Comparison of ENCODE assay signal across 2 cellular contexts in genomic region chr7:106588576-106589494, GRCh38.
TF ChIP-seq lines count a peak whose summit lies in the region.

No MANE protein-coding gene starts in this region.

TF ChIP-seq in K562, 482 proteins besides CTCF, POLR2A, EP300 and RAD21 (continued from another document and continues in another):
- peak; percentile 29; the same call in 1 of the 2 replicates for TF ChIP-seq CREB3 (tag; conservative IDR thresholded peaks at IDR 0.05; ENCODE audit: low read depth)
- TF ChIP-seq JUND (IDR thresholded peaks at IDR 0.05; ENCODE audit: borderline replicate concordance, low read depth, low read length): 0 out of 2 replicates have a peak, but pooled peaks have one; percentile 43
- peak; percentile 48; the same call in 1 of the 3 replicates for TF ChIP-seq JUND (tag; IDR thresholded peaks at IDR 0.05; ENCODE audit: borderline replicate concordance, low read depth, low read length)
- 0 out of 2 replicates have a peak, but pooled peaks have one; percentile 43 for TF ChIP-seq SMAD3 (CRISPR knock-in tag; conservative IDR thresholded peaks at IDR 0.05)
- peak; percentile 86 for TF ChIP-seq NFE2 (IDR thresholded peaks at IDR 0.05; ENCODE audit: low read depth)
- peak in 1 of 2 experiments; percentile 10 for TF ChIP-seq E2F6 (IDR thresholded peaks at IDR 0.05; ENCODE audit: borderline replicate concordance in 1 of 2, extremely low read depth in 1 of 2, insufficient read depth in 1 of 2, insufficient read length in 1 of 2, low read depth in 1 of 2, low read length in 1 of 2, poor library complexity in 1 of 2, severe bottlenecking in 1 of 2)
- TF ChIP-seq ARID1B (IDR thresholded peaks at IDR 0.05): 0 out of 2 replicates have a peak, but pooled peaks have one; percentile 16
- TF ChIP-seq, protein P1, sequence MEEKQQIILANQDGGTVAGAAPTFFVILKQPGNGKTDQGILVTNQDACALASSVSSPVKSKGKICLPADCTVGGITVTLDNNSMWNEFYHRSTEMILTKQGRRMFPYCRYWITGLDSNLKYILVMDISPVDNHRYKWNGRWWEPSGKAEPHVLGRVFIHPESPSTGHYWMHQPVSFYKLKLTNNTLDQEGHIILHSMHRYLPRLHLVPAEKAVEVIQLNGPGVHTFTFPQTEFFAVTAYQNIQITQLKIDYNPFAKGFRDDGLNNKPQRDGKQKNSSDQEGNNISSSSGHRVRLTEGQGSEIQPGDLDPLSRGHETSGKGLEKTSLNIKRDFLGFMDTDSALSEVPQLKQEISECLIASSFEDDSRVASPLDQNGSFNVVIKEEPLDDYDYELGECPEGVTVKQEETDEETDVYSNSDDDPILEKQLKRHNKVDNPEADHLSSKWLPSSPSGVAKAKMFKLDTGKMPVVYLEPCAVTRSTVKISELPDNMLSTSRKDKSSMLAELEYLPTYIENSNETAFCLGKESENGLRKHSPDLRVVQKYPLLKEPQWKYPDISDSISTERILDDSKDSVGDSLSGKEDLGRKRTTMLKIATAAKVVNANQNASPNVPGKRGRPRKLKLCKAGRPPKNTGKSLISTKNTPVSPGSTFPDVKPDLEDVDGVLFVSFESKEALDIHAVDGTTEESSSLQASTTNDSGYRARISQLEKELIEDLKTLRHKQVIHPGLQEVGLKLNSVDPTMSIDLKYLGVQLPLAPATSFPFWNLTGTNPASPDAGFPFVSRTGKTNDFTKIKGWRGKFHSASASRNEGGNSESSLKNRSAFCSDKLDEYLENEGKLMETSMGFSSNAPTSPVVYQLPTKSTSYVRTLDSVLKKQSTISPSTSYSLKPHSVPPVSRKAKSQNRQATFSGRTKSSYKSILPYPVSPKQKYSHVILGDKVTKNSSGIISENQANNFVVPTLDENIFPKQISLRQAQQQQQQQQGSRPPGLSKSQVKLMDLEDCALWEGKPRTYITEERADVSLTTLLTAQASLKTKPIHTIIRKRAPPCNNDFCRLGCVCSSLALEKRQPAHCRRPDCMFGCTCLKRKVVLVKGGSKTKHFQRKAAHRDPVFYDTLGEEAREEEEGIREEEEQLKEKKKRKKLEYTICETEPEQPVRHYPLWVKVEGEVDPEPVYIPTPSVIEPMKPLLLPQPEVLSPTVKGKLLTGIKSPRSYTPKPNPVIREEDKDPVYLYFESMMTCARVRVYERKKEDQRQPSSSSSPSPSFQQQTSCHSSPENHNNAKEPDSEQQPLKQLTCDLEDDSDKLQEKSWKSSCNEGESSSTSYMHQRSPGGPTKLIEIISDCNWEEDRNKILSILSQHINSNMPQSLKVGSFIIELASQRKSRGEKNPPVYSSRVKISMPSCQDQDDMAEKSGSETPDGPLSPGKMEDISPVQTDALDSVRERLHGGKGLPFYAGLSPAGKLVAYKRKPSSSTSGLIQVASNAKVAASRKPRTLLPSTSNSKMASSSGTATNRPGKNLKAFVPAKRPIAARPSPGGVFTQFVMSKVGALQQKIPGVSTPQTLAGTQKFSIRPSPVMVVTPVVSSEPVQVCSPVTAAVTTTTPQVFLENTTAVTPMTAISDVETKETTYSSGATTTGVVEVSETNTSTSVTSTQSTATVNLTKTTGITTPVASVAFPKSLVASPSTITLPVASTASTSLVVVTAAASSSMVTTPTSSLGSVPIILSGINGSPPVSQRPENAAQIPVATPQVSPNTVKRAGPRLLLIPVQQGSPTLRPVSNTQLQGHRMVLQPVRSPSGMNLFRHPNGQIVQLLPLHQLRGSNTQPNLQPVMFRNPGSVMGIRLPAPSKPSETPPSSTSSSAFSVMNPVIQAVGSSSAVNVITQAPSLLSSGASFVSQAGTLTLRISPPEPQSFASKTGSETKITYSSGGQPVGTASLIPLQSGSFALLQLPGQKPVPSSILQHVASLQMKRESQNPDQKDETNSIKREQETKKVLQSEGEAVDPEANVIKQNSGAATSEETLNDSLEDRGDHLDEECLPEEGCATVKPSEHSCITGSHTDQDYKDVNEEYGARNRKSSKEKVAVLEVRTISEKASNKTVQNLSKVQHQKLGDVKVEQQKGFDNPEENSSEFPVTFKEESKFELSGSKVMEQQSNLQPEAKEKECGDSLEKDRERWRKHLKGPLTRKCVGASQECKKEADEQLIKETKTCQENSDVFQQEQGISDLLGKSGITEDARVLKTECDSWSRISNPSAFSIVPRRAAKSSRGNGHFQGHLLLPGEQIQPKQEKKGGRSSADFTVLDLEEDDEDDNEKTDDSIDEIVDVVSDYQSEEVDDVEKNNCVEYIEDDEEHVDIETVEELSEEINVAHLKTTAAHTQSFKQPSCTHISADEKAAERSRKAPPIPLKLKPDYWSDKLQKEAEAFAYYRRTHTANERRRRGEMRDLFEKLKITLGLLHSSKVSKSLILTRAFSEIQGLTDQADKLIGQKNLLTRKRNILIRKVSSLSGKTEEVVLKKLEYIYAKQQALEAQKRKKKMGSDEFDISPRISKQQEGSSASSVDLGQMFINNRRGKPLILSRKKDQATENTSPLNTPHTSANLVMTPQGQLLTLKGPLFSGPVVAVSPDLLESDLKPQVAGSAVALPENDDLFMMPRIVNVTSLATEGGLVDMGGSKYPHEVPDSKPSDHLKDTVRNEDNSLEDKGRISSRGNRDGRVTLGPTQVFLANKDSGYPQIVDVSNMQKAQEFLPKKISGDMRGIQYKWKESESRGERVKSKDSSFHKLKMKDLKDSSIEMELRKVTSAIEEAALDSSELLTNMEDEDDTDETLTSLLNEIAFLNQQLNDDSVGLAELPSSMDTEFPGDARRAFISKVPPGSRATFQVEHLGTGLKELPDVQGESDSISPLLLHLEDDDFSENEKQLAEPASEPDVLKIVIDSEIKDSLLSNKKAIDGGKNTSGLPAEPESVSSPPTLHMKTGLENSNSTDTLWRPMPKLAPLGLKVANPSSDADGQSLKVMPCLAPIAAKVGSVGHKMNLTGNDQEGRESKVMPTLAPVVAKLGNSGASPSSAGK (IDR thresholded peaks at IDR 0.05): peak; percentile 83

TF ChIP-seq in HepG2, 621 proteins besides CTCF, POLR2A, EP300 and RAD21 (continued from another document):
- TF ChIP-seq, protein P2, sequence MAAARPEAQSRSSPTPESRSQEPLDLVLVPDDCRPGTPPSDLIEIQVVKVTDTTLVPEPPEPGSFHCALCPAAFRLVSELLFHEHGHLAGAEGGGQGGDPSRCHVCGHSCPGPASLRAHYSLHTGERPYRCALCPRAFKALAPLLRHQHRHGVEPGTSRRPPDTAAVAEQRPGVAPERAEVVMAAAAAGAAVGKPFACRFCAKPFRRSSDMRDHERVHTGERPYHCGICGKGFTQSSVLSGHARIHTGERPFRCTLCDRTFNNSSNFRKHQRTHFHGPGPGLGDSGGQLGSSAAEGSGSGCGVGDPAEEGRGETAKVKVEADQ (CRISPR knock-in tag; IDR thresholded peaks at IDR 0.05; ENCODE audit: borderline replicate concordance): no peak
- no peak for TF ChIP-seq CCDC6 (CRISPR knock-in tag; IDR thresholded peaks at IDR 0.05)
- no peak for TF ChIP-seq NR2F1 (CRISPR knock-in tag; IDR thresholded peaks at IDR 0.05)
- TF ChIP-seq CREB3 (CRISPR knock-in tag; IDR thresholded peaks at IDR 0.05): no peak
- no peak for TF ChIP-seq ZFP36 (IDR thresholded peaks at IDR 0.05; ENCODE audit: borderline replicate concordance, low read depth, low read length, partially characterized antibody)
- no peak for TF ChIP-seq ZNF747 (CRISPR knock-in tag; IDR thresholded peaks at IDR 0.05; ENCODE audit: borderline replicate concordance)
- no peak for TF ChIP-seq SNRNP70 (IDR thresholded peaks at IDR 0.05; ENCODE audit: low read depth, low read length)
- TF ChIP-seq RNF219 (CRISPR knock-in tag; IDR thresholded peaks at IDR 0.05): no peak
- no peak for TF ChIP-seq KLF16 (CRISPR knock-in tag; IDR thresholded peaks at IDR 0.05)
- TF ChIP-seq SOX6 (IDR thresholded peaks at IDR 0.05): no peak
- no peak for TF ChIP-seq SOX6 (CRISPR knock-in tag; IDR thresholded peaks at IDR 0.05)
- no peak for TF ChIP-seq ZNF547 (CRISPR knock-in tag; IDR thresholded peaks at IDR 0.05)
- no peak for TF ChIP-seq ZNF75D (CRISPR knock-in tag; IDR thresholded peaks at IDR 0.05; ENCODE audit: borderline replicate concordance)
